Comparison of ENCODE assay signal across 1 cellular context in genomic region chr22:30216710-30217109, GRCh38.
A peak's percentile ranks its signal among the peaks of the same experiment; 100 is the strongest.
TF ChIP-seq lines count a peak whose summit lies in the region.

No MANE protein-coding gene starts in this region.

TF ChIP-seq in K562, 482 proteins besides CTCF, POLR2A, EP300 and RAD21 (continued from another document and continues in another):
- TF ChIP-seq IFI16 (CRISPR knock-in tag; IDR thresholded peaks at IDR 0.05), result no peak
- peak in 1 of 2 experiments; percentile 96; a peak in 2 of 4 replicates for TF ChIP-seq ZMIZ1 (IDR thresholded peaks at IDR 0.05; ENCODE audit: low read depth in 2 of 2, low read length in 2 of 2)
- TF ChIP-seq TRIM24 (IDR thresholded peaks at IDR 0.05), result peak; percentile 92 to 95
- TF ChIP-seq ZBTB11 (CRISPR knock-in tag; IDR thresholded peaks at IDR 0.05), result peak in 1 of 3 experiments; percentile 86; a peak in 2 of 6 replicates
- TF ChIP-seq HBP1 (CRISPR knock-in tag; IDR thresholded peaks at IDR 0.05), result peak; percentile 41; the same call in 1 of the 2 replicates
- TF ChIP-seq PTBP1 (IDR thresholded peaks at IDR 0.05; ENCODE audit: low read depth, low read length), result no peak
- 0 out of 2 replicates have a peak, but pooled peaks have one; percentile 79 for TF ChIP-seq BCL6 (CRISPR knock-in tag; IDR thresholded peaks at IDR 0.05)
- peak; percentile 81 for TF ChIP-seq MITF (IDR thresholded peaks at IDR 0.05)
- no peak for TF ChIP-seq YBX1 (IDR thresholded peaks at IDR 0.05)
- TF ChIP-seq ZNF133 (CRISPR knock-in tag; IDR thresholded peaks at IDR 0.05), result no peak
- TF ChIP-seq CREM (IDR thresholded peaks at IDR 0.05; ENCODE audit: low read depth), result peak; percentile 88
- TF ChIP-seq TFAP4 (CRISPR knock-in tag; IDR thresholded peaks at IDR 0.05; ENCODE audit: borderline replicate concordance), result peak; percentile 81; the same call in 1 of the 2 replicates
- TF ChIP-seq SMARCC2 (IDR thresholded peaks at IDR 0.05; ENCODE audit: low read depth), result peak; percentile 90
- TF ChIP-seq HDAC2 (IDR thresholded peaks at IDR 0.05), result peak; percentile 61; the same call in 1 of the 2 replicates
- TF ChIP-seq MEIS2 (IDR thresholded peaks at IDR 0.05; ENCODE audit: partially characterized antibody), result peak; percentile 73
- TF ChIP-seq TCFL5 (CRISPR knock-in tag; conservative IDR thresholded peaks at IDR 0.05), result peak; percentile 56; the same call in 1 of the 2 replicates
- peak; percentile 65; the same call in 1 of the 2 replicates for TF ChIP-seq ZKSCAN8 (CRISPR knock-in tag; IDR thresholded peaks at IDR 0.05)
- peak; percentile 55; the same call in 1 of the 2 replicates for TF ChIP-seq CREB1 (IDR thresholded peaks at IDR 0.05)
- TF ChIP-seq CREB1 (CRISPR knock-in tag; IDR thresholded peaks at IDR 0.05), result peak; percentile 35; the same call in 1 of the 2 replicates
- peak; percentile 95 for TF ChIP-seq ZNF644 (tag; IDR thresholded peaks at IDR 0.05; ENCODE audit: low read depth)
- peak in 1 of 2 experiments; percentile 37; a peak in 1 of 4 replicates for TF ChIP-seq MNT (conservative IDR thresholded peaks at IDR 0.05)
- TF ChIP-seq HNRNPH1 (optimal IDR thresholded peaks at IDR 0.05; ENCODE audit: low read depth, low read length), result no peak
- no peak for TF ChIP-seq CBFB (CRISPR knock-in tag; IDR thresholded peaks at IDR 0.05)
- peak; percentile 70; the same call in 1 of the 2 replicates for TF ChIP-seq ZBED1 (IDR thresholded peaks at IDR 0.05)
- TF ChIP-seq FOXA3 (CRISPR knock-in tag; conservative IDR thresholded peaks at IDR 0.05 in 1 of 2, IDR thresholded peaks at IDR 0.05 in 1 of 2), result 0 out of 4 replicates have a peak, but pooled peaks of 1 of the 2 experiments have one; percentile 28
- no peak for TF ChIP-seq LARP7 (IDR thresholded peaks at IDR 0.05)
- no peak for TF ChIP-seq ZNF551 (CRISPR knock-in tag; IDR thresholded peaks at IDR 0.05)
- 0 out of 2 replicates have a peak, but pooled peaks have one; percentile 51 for TF ChIP-seq MXI1 (IDR thresholded peaks at IDR 0.05; ENCODE audit: low read depth, low read length)
- peak; percentile 99 for TF ChIP-seq TAL1 (IDR thresholded peaks at IDR 0.05)
- peak; percentile 81 for TF ChIP-seq L3MBTL2 (IDR thresholded peaks at IDR 0.05)
- peak in 1 of 2 experiments; percentile 82; a peak in 1 of 4 replicates for TF ChIP-seq ARNT (IDR thresholded peaks at IDR 0.05)
- TF ChIP-seq HMGN3 (IDR thresholded peaks at IDR 0.05; ENCODE audit: borderline replicate concordance, extremely low read depth, insufficient read length, low read depth, low read length), result peak; percentile 94
- TF ChIP-seq ZFX (CRISPR knock-in tag; IDR thresholded peaks at IDR 0.05), result peak; percentile 63
- no peak for TF ChIP-seq ETV1 (tag; conservative IDR thresholded peaks at IDR 0.05; ENCODE audit: low read depth)
- peak; percentile 85; the same call in 1 of the 2 replicates for TF ChIP-seq ZNF175 (CRISPR knock-in tag; IDR thresholded peaks at IDR 0.05; ENCODE audit: low read depth)
- no peak for TF ChIP-seq SFPQ (IDR thresholded peaks at IDR 0.05; ENCODE audit: low read depth, low read length)
- TF ChIP-seq ZFP30 (CRISPR knock-in tag; IDR thresholded peaks at IDR 0.05; ENCODE audit: borderline replicate concordance), result no peak
- TF ChIP-seq HMG20A (CRISPR knock-in tag; conservative IDR thresholded peaks at IDR 0.05), result no peak
- peak; percentile 50 for TF ChIP-seq MAX (CRISPR knock-in tag; IDR thresholded peaks at IDR 0.05)
- no peak for TF ChIP-seq SLC30A9 (CRISPR knock-in tag; IDR thresholded peaks at IDR 0.05)
- TF ChIP-seq ZNF24 (IDR thresholded peaks at IDR 0.05), result 0 out of 2 replicates have a peak, but pooled peaks have one; percentile 41
- TF ChIP-seq BACH1 (tag; IDR thresholded peaks at IDR 0.05), result peak; percentile 45; the same call in 1 of the 2 replicates
- TF ChIP-seq TAF9B (IDR thresholded peaks at IDR 0.05; ENCODE audit: partially characterized antibody), result no peak
- TF ChIP-seq ZNF277 (CRISPR knock-in tag; IDR thresholded peaks at IDR 0.05; ENCODE audit: borderline replicate concordance), result no peak
- TF ChIP-seq RBM14 (IDR thresholded peaks at IDR 0.05; ENCODE audit: borderline replicate concordance, insufficient read depth, low read depth, low read length), result no peak
- peak; percentile 75 for TF ChIP-seq CHAMP1 (IDR thresholded peaks at IDR 0.05)
